In genomic region chr3:13561967-13562366, GRCh38 we compare ENCODE assay signal across 16 cellular contexts.
"Had no signal": no experiment of that assay in that cellular context is flagged by ENCODE, and none has a peak within 500 bp of the region (broad histone marks: within the 10 kb centered on the region; RNA-seq: fewer than 3 reads in every experiment).

No MANE protein-coding gene starts in this region.

- ATAC-seq: activated T-cell treated with anti-CD3 and anti-CD28 coated beads, Interleukin-2, amount 50 U/mL, for 72 hours; heart right ventricle; left colon; natural killer cell; WTC11 had no signal

- DNase-seq: activated CD4-positive, alpha-beta T cell treated with anti-CD3 and anti-CD28 coated beads, Interleukin-2, amount 50 U/mL, for 4 hours; activated CD8-positive, alpha-beta memory T cell treated with anti-CD3 and anti-CD28 coated beads, Interleukin-2, amount 50 U/mL, for 48 hours; activated effector memory CD4-positive, alpha-beta T cell treated with Interleukin-2 at 50 U/mL for 16 hours; activated naive CD4-positive, alpha-beta T cell treated with anti-CD3 and anti-CD28 coated beads, Interleukin-2, amount 10 ng/mL, durations not matched to agents 7 days and 5 days; activated T-cell treated with anti-CD3 and anti-CD28 coated beads, Interleukin-2, amount 50 U/mL, for 72 hours; effector CD4-positive, alpha-beta T cell; erythroblast; foreskin fibroblast; heart right ventricle; left colon; natural killer cell; stimulated activated CD4-positive, alpha-beta T cell treated with anti-CD3 and anti-CD28 coated beads, Interleukin-4, amount 100 ng/mL, for 24 hours; substantia nigra; T1000; tibial artery had no signal
